1 cellular context compared by ENCODE assay signal in the genomic region with DNA sequence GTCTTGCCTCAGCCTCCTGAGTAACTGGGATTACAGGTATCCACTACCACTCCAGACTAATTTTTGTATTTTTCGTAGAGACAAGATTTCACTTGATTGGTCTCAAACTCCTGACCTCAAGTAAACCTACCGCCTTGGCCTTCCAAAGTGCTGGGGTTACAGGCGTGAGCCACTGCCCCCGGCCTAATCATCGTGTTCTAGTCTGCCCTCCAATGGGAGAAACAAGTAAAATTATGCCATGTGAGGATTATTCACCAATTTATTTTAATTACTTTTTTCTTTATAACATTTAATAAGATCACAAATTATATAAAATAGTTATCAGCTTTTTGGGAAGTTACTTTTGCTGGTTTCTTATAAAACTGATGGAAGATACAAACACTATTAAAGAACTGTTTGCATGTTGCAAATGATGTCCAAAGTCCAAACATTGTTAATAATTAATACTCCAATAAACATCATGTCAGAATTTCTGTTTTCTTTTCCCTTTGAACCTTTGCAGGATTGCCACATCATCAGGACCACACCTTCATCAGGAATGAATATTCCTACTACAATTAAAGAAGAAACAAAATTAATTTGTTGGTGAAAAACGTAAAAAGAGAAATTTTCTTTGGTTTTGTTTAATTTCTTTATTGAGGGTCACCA.
TF ChIP-seq lines count a peak whose summit lies in the region.

No MANE protein-coding gene starts in this region.

TF ChIP-seq in HepG2, 621 proteins besides CTCF, POLR2A, EP300 and RAD21 (continued from another document and continues in another):
- peak; percentile 73; the same call in 1 of the 2 replicates for TF ChIP-seq RCOR2 (CRISPR knock-in tag; IDR thresholded peaks at IDR 0.05)
- TF ChIP-seq RXRB (CRISPR knock-in tag; IDR thresholded peaks at IDR 0.05; ENCODE audit: borderline replicate concordance) = peak; percentile 49
- no peak for TF ChIP-seq ATF7-NPFF (CRISPR knock-in tag; IDR thresholded peaks at IDR 0.05; ENCODE audit: low read depth)
- TF ChIP-seq USF2 (IDR thresholded peaks at IDR 0.05; ENCODE audit: low read depth, low read length) = no peak
- no peak for TF ChIP-seq USF2 (CRISPR knock-in tag; IDR thresholded peaks at IDR 0.05; ENCODE audit: borderline replicate concordance)
- peak; percentile 62 for TF ChIP-seq ASH2L (IDR thresholded peaks at IDR 0.05; ENCODE audit: insufficient read length, low read depth, low read length)
- TF ChIP-seq ZNF24 (IDR thresholded peaks at IDR 0.05) = no peak
- TF ChIP-seq AGO2 (optimal IDR thresholded peaks at IDR 0.05; ENCODE audit: low read depth, low read length) = no peak
- TF ChIP-seq FOSL2 (CRISPR knock-in tag; IDR thresholded peaks at IDR 0.05) = peak; percentile 22; the same call in 1 of the 2 replicates
- TF ChIP-seq WIZ (CRISPR knock-in tag; IDR thresholded peaks at IDR 0.05) = no peak
- TF ChIP-seq, protein P1, sequence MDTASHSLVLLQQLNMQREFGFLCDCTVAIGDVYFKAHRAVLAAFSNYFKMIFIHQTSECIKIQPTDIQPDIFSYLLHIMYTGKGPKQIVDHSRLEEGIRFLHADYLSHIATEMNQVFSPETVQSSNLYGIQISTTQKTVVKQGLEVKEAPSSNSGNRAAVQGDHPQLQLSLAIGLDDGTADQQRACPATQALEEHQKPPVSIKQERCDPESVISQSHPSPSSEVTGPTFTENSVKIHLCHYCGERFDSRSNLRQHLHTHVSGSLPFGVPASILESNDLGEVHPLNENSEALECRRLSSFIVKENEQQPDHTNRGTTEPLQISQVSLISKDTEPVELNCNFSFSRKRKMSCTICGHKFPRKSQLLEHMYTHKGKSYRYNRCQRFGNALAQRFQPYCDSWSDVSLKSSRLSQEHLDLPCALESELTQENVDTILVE (CRISPR knock-in tag; IDR thresholded peaks at IDR 0.05) = 0 out of 2 replicates have a peak, but pooled peaks have one; percentile 39
- TF ChIP-seq ZNF792 (CRISPR knock-in tag; IDR thresholded peaks at IDR 0.05) = 0 out of 2 replicates have a peak, but pooled peaks have one; percentile 22
- TF ChIP-seq, protein P2, sequence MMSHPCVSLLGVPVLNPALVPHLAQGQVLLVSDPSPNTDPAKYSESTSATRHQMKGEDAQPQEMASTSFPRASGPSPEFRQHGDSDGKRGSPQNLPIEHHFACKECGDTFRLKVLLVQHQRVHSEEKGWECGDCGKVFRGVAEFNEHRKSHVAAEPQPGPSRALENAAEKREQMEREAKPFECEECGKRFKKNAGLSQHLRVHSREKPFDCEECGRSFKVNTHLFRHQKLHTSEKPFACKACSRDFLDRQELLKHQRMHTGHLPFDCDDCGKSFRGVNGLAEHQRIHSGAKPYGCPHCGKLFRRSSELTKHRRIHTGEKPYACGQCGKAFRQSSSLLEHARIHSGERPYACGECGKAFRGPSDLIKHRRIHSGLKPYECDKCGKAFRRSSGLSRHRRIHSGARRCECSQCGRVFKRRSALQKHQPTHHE (CRISPR knock-in tag; IDR thresholded peaks at IDR 0.05; ENCODE audit: borderline replicate concordance) = no peak
- TF ChIP-seq LCORL (IDR thresholded peaks at IDR 0.05) = no peak
- no peak for TF ChIP-seq LCORL (CRISPR knock-in tag; IDR thresholded peaks at IDR 0.05)
- TF ChIP-seq, protein P3, sequence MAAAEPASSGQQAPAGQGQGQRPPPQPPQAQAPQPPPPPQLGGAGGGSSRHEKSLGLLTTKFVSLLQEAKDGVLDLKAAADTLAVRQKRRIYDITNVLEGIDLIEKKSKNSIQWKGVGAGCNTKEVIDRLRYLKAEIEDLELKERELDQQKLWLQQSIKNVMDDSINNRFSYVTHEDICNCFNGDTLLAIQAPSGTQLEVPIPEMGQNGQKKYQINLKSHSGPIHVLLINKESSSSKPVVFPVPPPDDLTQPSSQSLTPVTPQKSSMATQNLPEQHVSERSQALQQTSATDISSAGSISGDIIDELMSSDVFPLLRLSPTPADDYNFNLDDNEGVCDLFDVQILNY (CRISPR knock-in tag; conservative IDR thresholded peaks at IDR 0.05) = no peak
- TF ChIP-seq TCF7L2 (IDR thresholded peaks at IDR 0.05; ENCODE audit: low read depth, low read length) = peak; percentile 66
- no peak for TF ChIP-seq ZSCAN25 (CRISPR knock-in tag; IDR thresholded peaks at IDR 0.05)
- no peak for TF ChIP-seq ZNF687 (CRISPR knock-in tag; IDR thresholded peaks at IDR 0.05)
- no peak for TF ChIP-seq PBX3 (CRISPR knock-in tag; IDR thresholded peaks at IDR 0.05; ENCODE audit: borderline replicate concordance)
- no peak for TF ChIP-seq ZNF790 (CRISPR knock-in tag; IDR thresholded peaks at IDR 0.05; ENCODE audit: borderline replicate concordance)
- TF ChIP-seq MXI1 (IDR thresholded peaks at IDR 0.05; ENCODE audit: borderline replicate concordance, low read depth, low read length) = no peak
- no peak for TF ChIP-seq PAF1 (CRISPR knock-in tag; IDR thresholded peaks at IDR 0.05)
- TF ChIP-seq HNF4A (CRISPR knock-in tag; IDR thresholded peaks at IDR 0.05) = peak; percentile 82
- TF ChIP-seq NCOR1 (IDR thresholded peaks at IDR 0.05; ENCODE audit: borderline replicate concordance, low read length) = peak; percentile 92; the same call in 1 of the 2 replicates
- TF ChIP-seq NFIC (IDR thresholded peaks at IDR 0.05; ENCODE audit: low read length) = peak; percentile 77; the same call in 1 of the 2 replicates
- no peak for TF ChIP-seq DNMT1 (CRISPR knock-in tag; IDR thresholded peaks at IDR 0.05)
- no peak for TF ChIP-seq SRSF1 (optimal IDR thresholded peaks at IDR 0.05; ENCODE audit: low read depth, low read length)
- TF ChIP-seq ELF4 (CRISPR knock-in tag; IDR thresholded peaks at IDR 0.05; ENCODE audit: borderline replicate concordance) = 0 out of 2 replicates have a peak, but pooled peaks have one; percentile 34
- no peak for TF ChIP-seq TEAD2 (CRISPR knock-in tag; IDR thresholded peaks at IDR 0.05)
- no peak; the same call in 1 of the 2 replicates for TF ChIP-seq THAP11 (CRISPR knock-in tag; IDR thresholded peaks at IDR 0.05)
- TF ChIP-seq ELF3 (CRISPR knock-in tag; IDR thresholded peaks at IDR 0.05) = peak; percentile 61
- TF ChIP-seq TBP (CRISPR knock-in tag; IDR thresholded peaks at IDR 0.05) = no peak
- TF ChIP-seq RARG (CRISPR knock-in tag; IDR thresholded peaks at IDR 0.05; ENCODE audit: low read depth) = no peak
- no peak for TF ChIP-seq ZNF234 (CRISPR knock-in tag; conservative IDR thresholded peaks at IDR 0.05)
- TF ChIP-seq EEA1 (CRISPR knock-in tag; IDR thresholded peaks at IDR 0.05; ENCODE audit: borderline replicate concordance) = no peak
- TF ChIP-seq SMAD1 (CRISPR knock-in tag; IDR thresholded peaks at IDR 0.05; ENCODE audit: borderline replicate concordance, low read depth) = no peak
- TF ChIP-seq ZNF260 (CRISPR knock-in tag; IDR thresholded peaks at IDR 0.05; ENCODE audit: borderline replicate concordance, low read depth) = no peak
- TF ChIP-seq HNRNPUL1 (IDR thresholded peaks at IDR 0.05; ENCODE audit: low read depth, low read length) = peak; percentile 95
- TF ChIP-seq HIVEP1 (CRISPR knock-in tag; IDR thresholded peaks at IDR 0.05) = no peak
- TF ChIP-seq FOXP1 (IDR thresholded peaks at IDR 0.05) = no peak
- TF ChIP-seq FOXP1 (CRISPR knock-in tag; IDR thresholded peaks at IDR 0.05) = peak; percentile 73
- no peak for TF ChIP-seq ZFX (CRISPR knock-in tag; IDR thresholded peaks at IDR 0.05; ENCODE audit: low read depth)
- peak; percentile 51; the same call in 1 of the 2 replicates for TF ChIP-seq SOX5 (CRISPR knock-in tag; IDR thresholded peaks at IDR 0.05; ENCODE audit: borderline replicate concordance)
- peak; percentile 45; the same call in 1 of the 2 replicates for TF ChIP-seq KAT8 (CRISPR knock-in tag; IDR thresholded peaks at IDR 0.05)
- TF ChIP-seq SOX6 (IDR thresholded peaks at IDR 0.05) = no peak
- TF ChIP-seq SOX6 (CRISPR knock-in tag; IDR thresholded peaks at IDR 0.05) = 0 out of 2 replicates have a peak, but pooled peaks have one; percentile 10
- TF ChIP-seq THRA (CRISPR knock-in tag; IDR thresholded peaks at IDR 0.05; ENCODE audit: borderline replicate concordance) = peak; percentile 52; the same call in 1 of the 2 replicates
- no peak for TF ChIP-seq FOXA1 (IDR thresholded peaks at IDR 0.05)
- TF ChIP-seq FOXA1 (CRISPR knock-in tag; IDR thresholded peaks at IDR 0.05) = 0 out of 2 replicates have a peak, but pooled peaks have one; percentile 7
- TF ChIP-seq GABPB1 (CRISPR knock-in tag; IDR thresholded peaks at IDR 0.05) = no peak
- TF ChIP-seq, protein P4, sequence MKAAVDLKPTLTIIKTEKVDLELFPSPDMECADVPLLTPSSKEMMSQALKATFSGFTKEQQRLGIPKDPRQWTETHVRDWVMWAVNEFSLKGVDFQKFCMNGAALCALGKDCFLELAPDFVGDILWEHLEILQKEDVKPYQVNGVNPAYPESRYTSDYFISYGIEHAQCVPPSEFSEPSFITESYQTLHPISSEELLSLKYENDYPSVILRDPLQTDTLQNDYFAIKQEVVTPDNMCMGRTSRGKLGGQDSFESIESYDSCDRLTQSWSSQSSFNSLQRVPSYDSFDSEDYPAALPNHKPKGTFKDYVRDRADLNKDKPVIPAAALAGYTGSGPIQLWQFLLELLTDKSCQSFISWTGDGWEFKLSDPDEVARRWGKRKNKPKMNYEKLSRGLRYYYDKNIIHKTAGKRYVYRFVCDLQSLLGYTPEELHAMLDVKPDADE (CRISPR knock-in tag; IDR thresholded peaks at IDR 0.05) = no peak
- no peak for TF ChIP-seq ZNF558 (CRISPR knock-in tag; IDR thresholded peaks at IDR 0.05; ENCODE audit: borderline replicate concordance)
- TF ChIP-seq GPBP1L1 (CRISPR knock-in tag; IDR thresholded peaks at IDR 0.05) = no peak
